Comparison of ENCODE assay signal across 27 cellular contexts in genomic region chr6:2073476-2073875, GRCh38.
"Had no signal": no experiment of that assay in that cellular context is flagged by ENCODE, and none has a peak within 500 bp of the region (broad histone marks: within the 10 kb centered on the region; RNA-seq: fewer than 3 reads in every experiment).

No MANE protein-coding gene starts in this region.

- H3K9me3 ChIP-seq: mucosa of descending colon, right atrium auricular region, right lobe of liver, testis, thyroid gland, uterus had no signal

- H3K27ac Mint-ChIP-seq: immature natural killer cell; memory B cell; naive thymus-derived CD4-positive, alpha-beta T cell; natural killer cell treated with Interleukin-12 subunit alpha and Interleukin-12 subunit beta and Interleukin-15 and Interleukin-18, amount 100 ng/mL, for 72 hours; stimulated activated naive B cell treated with anti-CD40 and anti-IgM and Interleukin-4, amounts not matched to agents 10 μg/mL and 1 μg/mL and 100 μg/mL, for 72 hours had no signal

- H3K27me3 ChIP-seq: left lung, right atrium auricular region, right lobe of liver, stomach, testis, thyroid gland, uterus had no signal

- H3K4me1 ChIP-seq: left lung, parathyroid adenoma, right atrium auricular region, right lobe of liver, stomach, testis, thyroid gland, uterus had no signal

- H3K9me3 Mint-ChIP-seq: natural killer cell treated with Interleukin-12 subunit alpha and Interleukin-12 subunit beta and Interleukin-15 and Interleukin-18, amount 100 ng/mL, for 72 hours had no signal

- H3K27ac ChIP-seq: left lung, parathyroid adenoma, right atrium auricular region, right lobe of liver, skin epidermis, stomach, testis, thyroid gland, uterus had no signal

- ATAC-seq: left colon; left lung; mucosa of descending colon; naive thymus-derived CD4-positive, alpha-beta T cell; natural killer cell treated with Interleukin-12 subunit alpha and Interleukin-12 subunit beta and Interleukin-15 and Interleukin-18, amount 100 ng/mL, for 72 hours; right lobe of liver; stimulated activated naive B cell treated with anti-CD40 and anti-IgM and Interleukin-4, amounts not matched to agents 10 μg/mL and 1 μg/mL and 100 μg/mL, for 72 hours; stimulated activated naive CD8-positive, alpha-beta T cell treated with anti-CD3 and anti-CD28 coated beads, Interleukin-15, Interleukin-2, amounts not matched to agents 100 U/mL and 50 U/mL, for 24 hours had no signal

- H3K4me1 Mint-ChIP-seq: immature natural killer cell; memory B cell; neural crest cell; stimulated activated naive B cell treated with anti-CD40 and anti-IgM and Interleukin-4, amounts not matched to agents 10 μg/mL and 1 μg/mL and 100 μg/mL, for 72 hours had no signal

- DNase-seq: hypothalamus; immature natural killer cell; kidney; left colon; left lung; midbrain; mucosa of descending colon; naive thymus-derived CD4-positive, alpha-beta T cell; nucleus accumbens; right lobe of liver; stimulated activated CD4-positive, alpha-beta T cell treated with anti-CD3 and anti-CD28 coated beads, Interleukin-12 subunit alpha, Interleukin-12 subunit beta, amount 100 ng/mL, for 4 hours; stimulated activated CD4-positive, alpha-beta T cell treated with anti-CD3 and anti-CD28 coated beads, Interleukin-15, amount 100 ng/mL, for 24 hours; stimulated activated CD4-positive, alpha-beta T cell treated with anti-CD3 and anti-CD28 coated beads, Interleukin-2, amount 100 ng/mL, for 24 hours; stimulated activated CD4-positive, alpha-beta T cell treated with anti-CD3 and anti-CD28 coated beads, Interleukin-4, amount 100 ng/mL, for 1 hour; stimulated activated naive B cell treated with anti-CD40 and anti-IgM and Interleukin-4, amounts not matched to agents 10 μg/mL and 1 μg/mL and 100 μg/mL, for 72 hours; stimulated activated naive CD8-positive, alpha-beta T cell treated with anti-CD3 and anti-CD28 coated beads, Interleukin-15, Interleukin-2, amounts not matched to agents 100 U/mL and 50 U/mL, for 24 hours; stomach; testis; thyroid gland; trophoblast cell; uterus had no signal

- H3K4me3 ChIP-seq: left lung, mucosa of descending colon, right atrium auricular region, right lobe of liver, skin epidermis, stomach, testis, thyroid gland, uterus had no signal

- H3K36me3 ChIP-seq: left lung, right atrium auricular region, right lobe of liver, stomach, thyroid gland, uterus had no signal

- H3K4me3 Mint-ChIP-seq: immature natural killer cell; memory B cell; naive thymus-derived CD4-positive, alpha-beta T cell; natural killer cell treated with Interleukin-12 subunit alpha and Interleukin-12 subunit beta and Interleukin-15 and Interleukin-18, amount 100 ng/mL, for 72 hours; neural crest cell; stimulated activated naive B cell treated with anti-CD40 and anti-IgM and Interleukin-4, amounts not matched to agents 10 μg/mL and 1 μg/mL and 100 μg/mL, for 72 hours had no signal

- H3K9ac ChIP-seq: parathyroid adenoma had no signal

- H3K27me3 Mint-ChIP-seq: memory B cell; naive thymus-derived CD4-positive, alpha-beta T cell; stimulated activated naive B cell treated with anti-CD40 and anti-IgM and Interleukin-4, amounts not matched to agents 10 μg/mL and 1 μg/mL and 100 μg/mL, for 72 hours had no signal
